Comparison of ENCODE assay signal across 8 cellular contexts in the genomic region with DNA sequence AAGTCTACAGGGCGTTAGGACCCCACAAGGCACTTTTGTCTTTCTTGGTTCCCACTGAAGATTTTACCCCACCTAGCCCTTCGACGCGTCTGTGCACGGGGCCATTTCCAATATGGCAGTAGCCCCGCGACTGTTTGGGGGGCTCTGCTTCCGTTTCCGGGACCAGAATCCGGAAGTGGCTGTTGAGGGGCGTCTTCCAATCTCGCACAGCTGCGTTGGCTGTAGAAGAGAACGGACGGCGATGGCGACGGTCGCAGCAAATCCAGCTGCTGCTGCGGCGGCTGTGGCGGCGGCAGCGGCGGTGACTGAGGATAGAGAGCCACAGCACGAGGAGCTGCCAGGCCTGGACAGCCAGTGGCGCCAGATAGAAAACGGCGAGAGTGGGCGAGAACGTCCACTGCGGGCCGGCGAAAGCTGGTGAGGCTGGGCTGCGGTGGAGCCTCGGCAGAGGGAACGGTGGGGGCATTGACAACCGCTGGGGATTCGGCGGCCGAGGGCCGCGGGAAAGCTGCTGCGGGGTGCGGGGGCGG. TPM values are rescaled to one million over a fixed set of nuclear protein-coding genes. Genes with fewer than 3 reads are reported as not detected.
DNase-seq lines count a peak whose midpoint lies in the region; ATAC-seq, FAIRE-seq and TF ChIP-seq lines count a peak whose summit lies in the region.

A gene (plus strand): TSS at position 207 of the 530 bp plus-strand sequence. CDS start 35 bp downstream, at position 242.

- intact Hi-C loops in activated CD4-positive, alpha-beta T cell treated with anti-CD3 and anti-CD28 coated beads for 36 hours (cut with DNase I, micrococcal nuclease) = loop anchor here (1.0 to 5.0 kb wide), 9 partner anchors 15 to 425 kb away; a partner anchor contains a TSS
- intact Hi-C loops in left lung (cut with DNase I) = no loop called here

- CTCF ChIA-PET in activated CD4-positive, alpha-beta T cell treated with anti-CD3 and anti-CD28 coated beads for 36 hours (lab: Charles Lee) = no interaction called here

- peak within 1 kb of the TSS; percentile 77 for H3K4me3 Mint-ChIP-seq in activated CD4-positive, alpha-beta T cell treated with anti-CD3 and anti-CD28 coated beads for 36 hours

- peaks cover 23% of the 10 kb centered on the region for H3K4me1 Mint-ChIP-seq in activated CD4-positive, alpha-beta T cell treated with anti-CD3 and anti-CD28 coated beads for 36 hours

- H3K4me3 ChIP-seq in left lung = peak within 1 kb of the TSS; percentile 26 to 52

- POLR2A ChIA-PET in activated CD4-positive, alpha-beta T cell treated with anti-CD3 and anti-CD28 coated beads for 36 hours (lab: Charles Lee) = interaction anchor here (0.8 to 1.8 kb wide), 5 partner anchors 12 to 429 kb away, joined by 3 to 15 read pairs (median 4); a partner anchor contains a TSS

- H3K27me3 Mint-ChIP-seq in activated CD4-positive, alpha-beta T cell treated with anti-CD3 and anti-CD28 coated beads for 36 hours = no peaks in the 10 kb centered on the region

- H3K4me1 ChIP-seq in left lung = no peaks in the 10 kb centered on the region

- peak; percentile 75 for TF ChIP-seq POLR2A in H54 (IDR thresholded peaks at IDR 0.05; ENCODE audit: low read depth, low read length)

- H3K27me3 ChIP-seq in left lung = peaks cover 0 to 10% of the 10 kb centered on the region in 2 donors

- FAIRE-seq in H54 (lab: Jason Lieb, UNC) = no peak

- H3K9me3 Mint-ChIP-seq in activated CD4-positive, alpha-beta T cell treated with anti-CD3 and anti-CD28 coated beads for 36 hours (ENCODE audit: low read depth) = no peaks in the 10 kb centered on the region

- peak within 1 kb of the TSS; percentile 89 to 92 for H3K27ac ChIP-seq in left lung

- no peak for ATAC-seq in activated CD4-positive, alpha-beta T cell treated with anti-CD3 and anti-CD28 coated beads for 36 hours
- peak; percentile 14 for ATAC-seq in left lung

- H3K36me3 Mint-ChIP-seq in activated CD4-positive, alpha-beta T cell treated with anti-CD3 and anti-CD28 coated beads for 36 hours (ENCODE audit: low read depth) = peaks cover 11% of the 10 kb centered on the region

- DNase-seq in G401 (ENCODE audit: low spot score) = peak; percentile 53
- DNase-seq in H54 (ENCODE audit: insufficient read length, low spot score) = no peak
- DNase-seq in NCI-H1930 (lab: John Stamatoyannopoulos, UW) = peak; percentile 41 to 55
- peak; percentile 37 for DNase-seq in activated CD4-positive, alpha-beta T cell treated with anti-CD3 and anti-CD28 coated beads for 36 hours
- DNase-seq in dermis blood vessel endothelial cell = peak; percentile 40
- peak in 1 of 2 donors; percentile 47 for DNase-seq in left lung
- peak; percentile 25 to 33 for DNase-seq in stimulated activated CD8-positive, alpha-beta memory T cell treated with anti-CD3 and anti-CD28 coated beads, Interleukin-2, amount 100 ng/mL, for 1 hour (ENCODE audit: low read depth in 2 of 2)
- no peak for DNase-seq in middle frontal gyrus (ENCODE audit: extremely low spot score, low spot score)

- in situ Hi-C loops in G401 (cut with HindIII; ENCODE audit: low sequenced_read_pairs) = no loop called here

- peaks cover 0 to 14% of the 10 kb centered on the region in 2 donors for H3K36me3 ChIP-seq in left lung

- H3K27ac Mint-ChIP-seq in activated CD4-positive, alpha-beta T cell treated with anti-CD3 and anti-CD28 coated beads for 36 hours = peak within 1 kb of the TSS; percentile 95

- TF ChIP-seq CTCF in left lung (IDR thresholded peaks at IDR 0.05) = no peak

- no peaks in the 10 kb centered on the region for H3K9me3 ChIP-seq in left lung

RNA-seq across cellular contexts. Expression of the gene that starts here (rescaled TPM):
- total RNA-seq in G401 (2014; rRNA removed; shearing (Covaris generic)) = 53.1 and 57.3 TPM in 2 replicates
- total RNA-seq in activated CD4-positive, alpha-beta T cell treated with anti-CD3 and anti-CD28 coated beads for 36 hours = 10 to 100 TPM; 19.2 to 21.1 TPM
- 35.6 and 51.1 TPM in 2 replicates for total RNA-seq in dermis blood vessel endothelial cell
- 10 to 100 TPM; 36.2 to 49.8 TPM for total RNA-seq in left lung

Comparison
In these comparisons a context has a peak if more than half of its experiments do, and no peak if none do; other contexts are left out.
1. DNase-seq: peak in G401 (single experiment), NCI-H1930 (2 of 2), activated CD4-positive, alpha-beta T cell treated with anti-CD3 and anti-CD28 coated beads for 36 hours (single experiment), dermis blood vessel endothelial cell (single experiment) and stimulated activated CD8-positive, alpha-beta memory T cell treated with anti-CD3 and anti-CD28 coated beads, Interleukin-2, amount 100 ng/mL, for 1 hour (2 of 2); none in H54 (single experiment) and middle frontal gyrus (single experiment).
2. intact Hi-C loops: an anchor here in activated CD4-positive, alpha-beta T cell treated with anti-CD3 and anti-CD28 coated beads for 36 hours (1.0 to 5.0 kb wide); none called in left lung.